In the genomic region with DNA sequence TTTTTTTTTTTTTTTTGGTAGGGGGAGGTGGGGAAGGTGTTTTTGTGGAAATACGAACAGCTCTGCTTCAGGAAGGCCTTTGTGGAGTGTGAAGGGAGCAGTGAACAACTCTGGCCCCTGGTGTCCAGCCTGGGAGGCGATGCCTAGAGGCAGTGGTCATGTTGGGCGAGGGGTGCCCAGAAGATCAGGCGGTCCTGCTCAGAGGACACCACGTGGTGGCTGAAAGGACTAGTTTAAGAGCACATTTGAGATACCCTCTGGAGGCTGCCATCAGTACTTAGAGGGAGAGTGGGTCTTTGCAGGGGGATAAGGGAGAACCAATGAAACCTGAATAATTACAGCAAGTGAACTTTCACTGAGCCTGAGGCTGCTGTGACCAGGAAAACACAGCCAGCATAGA, we compare ENCODE assay signal across 15 cellular contexts.
"Had no signal": no experiment of that assay in that cellular context is flagged by ENCODE, and none has a peak within 500 bp of the region (broad histone marks: within the 10 kb centered on the region; RNA-seq: fewer than 3 reads in every experiment).

No MANE protein-coding gene starts in this region.

- H3K9me3 Mint-ChIP-seq: activated CD4-positive, alpha-beta T cell treated with anti-CD3 and anti-CD28 coated beads, Interleukin-2, amount 10 ng/mL, durations not matched to agents 24 days and 14 days; activated naive CD4-positive, alpha-beta T cell treated with anti-CD3 and anti-CD28 coated beads, Interleukin-2, amount 50 U/mL, for 24 hours; stimulated activated naive CD8-positive, alpha-beta T cell treated with anti-CD3 and anti-CD28 coated beads, Interleukin-15, Interleukin-2, amounts not matched to agents 100 ng/mL and 50 ng/mL, for 24 hours had no signal

- ATAC-seq: sciatic nerve had no signal

- H3K36me3 ChIP-seq: adrenal gland, cardiac muscle cell, esophagus squamous epithelium, ovary, upper lobe of right lung had no signal

- DNase-seq: activated CD4-positive, alpha-beta T cell treated with anti-CD3 and anti-CD28 coated beads, Interleukin-2, amount 10 ng/mL, durations not matched to agents 24 days and 14 days; activated CD4-positive, CD25-positive, alpha-beta regulatory T cell; activated T-cell treated with anti-CD3 and anti-CD28 coated beads, Interleukin-2, amount 50 U/mL, for 1 hour; dorsolateral prefrontal cortex; esophagus squamous epithelium; kidney glomerular epithelial cell; ovary; SW 1271; upper lobe of right lung had no signal

- H3K9me3 ChIP-seq: adrenal gland, esophagus squamous epithelium, ovary, upper lobe of right lung had no signal

- H3K4me3 Mint-ChIP-seq: activated CD4-positive, alpha-beta T cell treated with anti-CD3 and anti-CD28 coated beads, Interleukin-2, amount 10 ng/mL, durations not matched to agents 24 days and 14 days; activated naive CD4-positive, alpha-beta T cell treated with anti-CD3 and anti-CD28 coated beads, Interleukin-2, amount 50 U/mL, for 24 hours; stimulated activated naive CD8-positive, alpha-beta T cell treated with anti-CD3 and anti-CD28 coated beads, Interleukin-15, Interleukin-2, amounts not matched to agents 100 ng/mL and 50 ng/mL, for 24 hours had no signal

- FAIRE-seq: TTC549 had no signal

- H3K27me3 ChIP-seq: adrenal gland, cardiac muscle cell, dorsolateral prefrontal cortex, ovary, upper lobe of right lung had no signal

- H3K27ac ChIP-seq: adrenal gland, cardiac muscle cell, dorsolateral prefrontal cortex, esophagus squamous epithelium, ovary, upper lobe of right lung had no signal

- H3K27me3 Mint-ChIP-seq: activated naive CD4-positive, alpha-beta T cell treated with anti-CD3 and anti-CD28 coated beads, Interleukin-2, amount 50 U/mL, for 24 hours; stimulated activated naive CD8-positive, alpha-beta T cell treated with anti-CD3 and anti-CD28 coated beads, Interleukin-15, Interleukin-2, amounts not matched to agents 100 ng/mL and 50 ng/mL, for 24 hours had no signal

- H3K4me1 ChIP-seq: adrenal gland, esophagus squamous epithelium, upper lobe of right lung had no signal

- H3K36me3 Mint-ChIP-seq: activated naive CD4-positive, alpha-beta T cell treated with anti-CD3 and anti-CD28 coated beads, Interleukin-2, amount 50 U/mL, for 24 hours had no signal

- H3K4me3 ChIP-seq: adrenal gland, cardiac muscle cell, dorsolateral prefrontal cortex, esophagus squamous epithelium, ovary, upper lobe of right lung had no signal

- H3K27ac Mint-ChIP-seq: activated CD4-positive, alpha-beta T cell treated with anti-CD3 and anti-CD28 coated beads, Interleukin-2, amount 10 ng/mL, durations not matched to agents 24 days and 14 days; stimulated activated naive CD8-positive, alpha-beta T cell treated with anti-CD3 and anti-CD28 coated beads, Interleukin-15, Interleukin-2, amounts not matched to agents 100 ng/mL and 50 ng/mL, for 24 hours had no signal
